ENCODE assay signal across 1 cellular context in genomic region chr3:183264249-183264648, GRCh38.
TF ChIP-seq lines count a peak whose summit lies in the region.

No MANE protein-coding gene starts in this region.

TF ChIP-seq in GM23338, 12 proteins besides CTCF, POLR2A, EP300 and RAD21 (continued from another document):
- TF ChIP-seq, protein P1, sequence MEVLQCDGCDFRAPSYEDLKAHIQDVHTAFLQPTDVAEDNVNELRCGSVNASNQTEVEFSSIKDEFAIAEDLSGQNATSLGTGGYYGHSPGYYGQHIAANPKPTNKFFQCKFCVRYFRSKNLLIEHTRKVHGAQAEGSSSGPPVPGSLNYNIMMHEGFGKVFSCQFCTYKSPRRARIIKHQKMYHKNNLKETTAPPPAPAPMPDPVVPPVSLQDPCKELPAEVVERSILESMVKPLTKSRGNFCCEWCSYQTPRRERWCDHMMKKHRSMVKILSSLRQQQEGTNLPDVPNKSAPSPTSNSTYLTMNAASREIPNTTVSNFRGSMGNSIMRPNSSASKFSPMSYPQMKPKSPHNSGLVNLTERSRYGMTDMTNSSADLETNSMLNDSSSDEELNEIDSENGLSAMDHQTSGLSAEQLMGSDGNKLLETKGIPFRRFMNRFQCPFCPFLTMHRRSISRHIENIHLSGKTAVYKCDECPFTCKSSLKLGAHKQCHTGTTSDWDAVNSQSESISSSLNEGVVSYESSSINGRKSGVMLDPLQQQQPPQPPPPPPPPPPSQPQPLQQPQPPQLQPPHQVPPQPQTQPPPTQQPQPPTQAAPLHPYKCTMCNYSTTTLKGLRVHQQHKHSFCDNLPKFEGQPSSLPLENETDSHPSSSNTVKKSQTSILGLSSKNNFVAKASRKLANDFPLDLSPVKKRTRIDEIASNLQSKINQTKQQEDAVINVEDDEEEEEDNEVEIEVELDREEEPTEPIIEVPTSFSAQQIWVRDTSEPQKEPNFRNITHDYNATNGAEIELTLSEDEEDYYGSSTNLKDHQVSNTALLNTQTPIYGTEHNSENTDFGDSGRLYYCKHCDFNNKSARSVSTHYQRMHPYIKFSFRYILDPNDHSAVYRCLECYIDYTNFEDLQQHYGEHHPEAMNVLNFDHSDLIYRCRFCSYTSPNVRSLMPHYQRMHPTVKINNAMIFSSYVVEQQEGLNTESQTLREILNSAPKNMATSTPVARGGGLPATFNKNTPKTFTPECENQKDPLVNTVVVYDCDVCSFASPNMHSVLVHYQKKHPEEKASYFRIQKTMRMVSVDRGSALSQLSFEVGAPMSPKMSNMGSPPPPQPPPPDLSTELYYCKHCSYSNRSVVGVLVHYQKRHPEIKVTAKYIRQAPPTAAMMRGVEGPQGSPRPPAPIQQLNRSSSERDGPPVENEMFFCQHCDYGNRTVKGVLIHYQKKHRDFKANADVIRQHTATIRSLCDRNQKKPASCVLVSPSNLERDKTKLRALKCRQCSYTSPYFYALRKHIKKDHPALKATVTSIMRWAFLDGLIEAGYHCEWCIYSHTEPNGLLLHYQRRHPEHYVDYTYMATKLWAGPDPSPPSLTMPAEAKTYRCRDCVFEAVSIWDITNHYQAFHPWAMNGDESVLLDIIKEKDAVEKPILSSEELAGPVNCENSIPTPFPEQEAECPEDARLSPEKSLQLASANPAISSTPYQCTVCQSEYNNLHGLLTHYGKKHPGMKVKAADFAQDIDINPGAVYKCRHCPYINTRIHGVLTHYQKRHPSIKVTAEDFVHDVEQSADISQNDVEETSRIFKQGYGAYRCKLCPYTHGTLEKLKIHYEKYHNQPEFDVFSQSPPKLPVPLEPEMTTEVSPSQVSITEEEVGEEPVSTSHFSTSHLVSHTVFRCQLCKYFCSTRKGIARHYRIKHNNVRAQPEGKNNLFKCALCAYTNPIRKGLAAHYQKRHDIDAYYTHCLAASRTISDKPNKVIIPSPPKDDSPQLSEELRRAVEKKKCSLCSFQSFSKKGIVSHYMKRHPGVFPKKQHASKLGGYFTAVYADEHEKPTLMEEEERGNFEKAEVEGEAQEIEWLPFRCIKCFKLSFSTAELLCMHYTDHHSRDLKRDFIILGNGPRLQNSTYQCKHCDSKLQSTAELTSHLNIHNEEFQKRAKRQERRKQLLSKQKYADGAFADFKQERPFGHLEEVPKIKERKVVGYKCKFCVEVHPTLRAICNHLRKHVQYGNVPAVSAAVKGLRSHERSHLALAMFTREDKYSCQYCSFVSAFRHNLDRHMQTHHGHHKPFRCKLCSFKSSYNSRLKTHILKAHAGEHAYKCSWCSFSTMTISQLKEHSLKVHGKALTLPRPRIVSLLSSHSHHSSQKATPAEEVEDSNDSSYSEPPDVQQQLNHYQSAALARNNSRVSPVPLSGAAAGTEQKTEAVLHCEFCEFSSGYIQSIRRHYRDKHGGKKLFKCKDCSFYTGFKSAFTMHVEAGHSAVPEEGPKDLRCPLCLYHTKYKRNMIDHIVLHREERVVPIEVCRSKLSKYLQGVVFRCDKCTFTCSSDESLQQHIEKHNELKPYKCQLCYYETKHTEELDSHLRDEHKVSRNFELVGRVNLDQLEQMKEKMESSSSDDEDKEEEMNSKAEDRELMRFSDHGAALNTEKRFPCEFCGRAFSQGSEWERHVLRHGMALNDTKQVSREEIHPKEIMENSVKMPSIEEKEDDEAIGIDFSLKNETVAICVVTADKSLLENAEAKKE (CRISPR knock-in tag; IDR thresholded peaks at IDR 0.05) = no peak
- no peak for TF ChIP-seq REST (IDR thresholded peaks at IDR 0.05; ENCODE audit: unreplicated experiment)
